Comparison of ENCODE assay signal across 8 cellular contexts in the genomic region with DNA sequence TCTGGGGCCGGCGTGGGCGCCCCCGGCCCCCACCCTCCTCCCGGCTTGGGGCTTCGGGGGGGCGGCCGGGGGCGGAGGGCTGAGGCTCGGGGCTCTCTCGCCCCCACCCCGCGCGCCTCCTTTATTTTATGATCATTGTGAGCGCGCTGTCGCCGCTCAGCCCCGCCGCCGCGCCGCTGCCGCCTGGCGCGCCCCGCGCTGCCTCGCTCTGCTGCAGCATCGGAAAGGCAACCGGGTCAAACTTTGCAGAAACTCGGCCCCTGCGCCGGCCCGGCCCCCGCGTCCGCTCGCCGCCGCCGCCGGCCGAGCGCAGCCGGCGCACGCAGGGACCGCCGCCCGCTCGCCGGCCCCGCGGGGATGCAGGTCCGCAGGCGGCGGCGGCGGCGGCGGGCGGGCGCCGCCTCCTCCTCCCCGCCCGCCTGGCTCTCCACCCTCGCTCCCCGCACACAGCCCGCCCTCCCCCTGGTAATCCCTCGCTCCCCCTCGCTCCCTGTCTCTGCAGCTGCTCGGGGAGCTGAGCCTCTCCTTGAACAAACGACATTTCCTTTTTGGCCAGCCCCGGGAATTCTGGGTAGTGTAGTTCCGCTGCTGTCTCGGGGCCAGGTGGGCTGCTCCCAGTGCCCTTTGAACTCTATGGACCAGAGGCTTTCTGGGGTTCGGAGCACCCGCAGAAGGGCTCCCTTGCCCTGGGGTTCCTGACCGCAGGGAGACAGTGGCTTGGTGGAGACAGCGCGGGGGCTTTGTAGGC. TPM values are rescaled to one million over a fixed set of nuclear protein-coding genes. Genes with fewer than 3 reads are reported as not detected.
DNase-seq lines count a peak whose midpoint lies in the region; ATAC-seq and TF ChIP-seq lines count a peak whose summit lies in the region.

No MANE protein-coding gene starts in this region.

- TF ChIP-seq EP300 in tibial nerve (IDR thresholded peaks at IDR 0.05), result no peak

- TF ChIP-seq CTCF in neutrophil (IDR thresholded peaks at IDR 0.05) (no peak), tibial nerve (IDR thresholded peaks at IDR 0.05) (no peak)

- no peaks in the 10 kb centered on the region for H3K9me3 ChIP-seq in SK-N-MC (ENCODE audit: low read depth, low read length)
- no peaks in the 10 kb centered on the region for H3K9me3 ChIP-seq in neutrophil
- H3K9me3 ChIP-seq in tibial nerve, result no peaks in the 10 kb centered on the region

- peaks cover 34% of the 10 kb centered on the region in 2 experiments for H3K4me1 ChIP-seq in neutrophil (ENCODE audit: control insufficient read depth in 1 of 2, insufficient read depth in 1 of 2, low read depth in 1 of 2, low read length in 1 of 2)
- peaks cover 0 to 23% (median 2%) of the 10 kb centered on the region in 4 donors for H3K4me1 ChIP-seq in tibial nerve

- H3K27ac Mint-ChIP-seq in activated naive CD4-positive, alpha-beta T cell treated with anti-CD3 and anti-CD28 coated beads, Interleukin-2, amount 50 U/mL, for 24 hours, result peak overlapping the region; percentile 68

- peak overlapping the region; percentile 83 for H3K4me3 ChIP-seq in SK-N-MC
- peak overlapping the region; percentile 79 to 92 for H3K4me3 ChIP-seq in neutrophil (ENCODE audit: low read depth in 1 of 2, low read length in 1 of 2)
- H3K4me3 ChIP-seq in tibial nerve, result peak overlapping the region; percentile 45 to 88 (median 65)

- H3K36me3 ChIP-seq in SK-N-MC (ENCODE audit: insufficient read depth, low read length) (no peaks in the 10 kb centered on the region), neutrophil (no peaks in the 10 kb centered on the region), tibial nerve (no peaks in the 10 kb centered on the region)

- H3K4me1 Mint-ChIP-seq in activated naive CD4-positive, alpha-beta T cell treated with anti-CD3 and anti-CD28 coated beads, Interleukin-2, amount 50 U/mL, for 24 hours, result peaks cover 24% of the 10 kb centered on the region

- WGBS in tibial nerve, 2 donors, result 2 to 3% methylated on average over 25 to 39 of the region's 82 CpGs

- TF ChIP-seq POLR2A in GM15510 (IDR thresholded peaks at IDR 0.05; ENCODE audit: borderline replicate concordance, extremely low read depth, insufficient read length), result peak; percentile 54
- TF ChIP-seq POLR2A in tibial nerve (IDR thresholded peaks at IDR 0.05), result no peak

- no peaks in the 10 kb centered on the region for H3K27me3 Mint-ChIP-seq in activated naive CD4-positive, alpha-beta T cell treated with anti-CD3 and anti-CD28 coated beads, Interleukin-2, amount 50 U/mL, for 24 hours

- no peaks in the 10 kb centered on the region for H3K9me3 Mint-ChIP-seq in activated naive CD4-positive, alpha-beta T cell treated with anti-CD3 and anti-CD28 coated beads, Interleukin-2, amount 50 U/mL, for 24 hours

- H3K27me3 ChIP-seq in neutrophil (peaks cover 42% of the 10 kb centered on the region), tibial nerve (peaks cover 0 to 46% of the 10 kb centered on the region in 2 donors)

- no peak for ATAC-seq in GM21786 (IDR thresholded peaks at IDR 0.05; ENCODE audit: unreplicated experiment)

- DNase-seq in MV-4-11 (lab: John Stamatoyannopoulos, UW), result peak; percentile 77
- peak; percentile 18 for DNase-seq in SK-N-MC (ENCODE audit: low read depth, low spot score)
- peak; percentile 92 for DNase-seq in globus pallidus (ENCODE audit: low spot score)
- peak; percentile 65 to 79 for DNase-seq in tibial nerve (ENCODE audit: low spot score in 2 of 2)

- H3K9ac ChIP-seq in SK-N-MC (ENCODE audit: insufficient read length), result peak overlapping the region; percentile 63

- H3K4me3 Mint-ChIP-seq in activated naive CD4-positive, alpha-beta T cell treated with anti-CD3 and anti-CD28 coated beads, Interleukin-2, amount 50 U/mL, for 24 hours, result peak overlapping the region; percentile 88

- no peaks in the 10 kb centered on the region for H3K36me3 Mint-ChIP-seq in activated naive CD4-positive, alpha-beta T cell treated with anti-CD3 and anti-CD28 coated beads, Interleukin-2, amount 50 U/mL, for 24 hours

- H3K27ac ChIP-seq in SK-N-MC, result no peak overlapping the region
- peak overlapping the region; percentile 89 for H3K27ac ChIP-seq in neutrophil
- H3K27ac ChIP-seq in tibial nerve, result peak overlapping the region in 3 of 4 donors; percentile 38 to 85 (median 82)

RNA-seq across cellular contexts. Expression of gene FAM78A, which starts 1.5 kb away (rescaled TPM):
- total RNA-seq in tibial nerve, result 1 to 10 TPM; 2.5 to 4.8 (median 4.2) TPM

RNA-seq across cellular contexts. Expression of gene PLPP7, which starts 11.7 kb away (rescaled TPM):
- total RNA-seq in tibial nerve, result 10 to 100 TPM; 14.4 to 24.6 (median 21.5) TPM

Comparison
In these comparisons a context has a peak if more than half of its experiments do, and no peak if none do; other contexts are left out.
1. DNase-seq: peak in every context shown above with its lines; median percentile 92 in globus pallidus; 77 in MV-4-11; 72 in tibial nerve; 18 in SK-N-MC.